36 cellular contexts compared by ENCODE assay signal in genomic region chr3:160931474-160931873, GRCh38.
DNase-seq lines count a peak whose midpoint lies in the region; ATAC-seq, FAIRE-seq and TF ChIP-seq lines count a peak whose summit lies in the region.
"Had no signal": no experiment of that assay in that cellular context is flagged by ENCODE, and none has a peak within 500 bp of the region (broad histone marks: within the 10 kb centered on the region; RNA-seq: fewer than 3 reads in every experiment).

No MANE protein-coding gene starts in this region.

- no peaks in the 10 kb centered on the region for H3K36me3 ChIP-seq in astrocyte (ENCODE audit: insufficient read depth, low read length)
- H3K36me3 ChIP-seq: BLaER1 treated with 17β-estradiol and CSF1 and Interleukin-3, amounts not matched to agents 10 nM and 100 nM; breast epithelium; heart left ventricle; MG63; spleen had no signal

- H3K27ac ChIP-seq in astrocyte (ENCODE audit: low read depth, low read length): no peak overlapping the region
- H3K27ac ChIP-seq: BLaER1 treated with 17β-estradiol and CSF1 and Interleukin-3, amounts not matched to agents 10 nM and 100 nM; breast epithelium; heart left ventricle; spleen; testis; VCaP had no signal

- H3K27ac Mint-ChIP-seq in astrocyte (ENCODE audit: unreplicated experiment): no peak overlapping the region
- H3K27ac Mint-ChIP-seq: activated T-helper 2 cell treated with anti-CD3 and anti-CD28 coated beads, Interferon-gamma antibody, Interleukin-2, Interleukin-4, amounts not matched to agents 10 μg/mL and 5 μg/mL and 100 μg/mL, durations not matched to agents 14 hours and 24 hours and 36 hours; stimulated activated naive CD8-positive, alpha-beta T cell treated with anti-CD3 and anti-CD28 coated beads, Interleukin-15, Interleukin-2, amounts not matched to agents 100 ng/mL and 50 ng/mL, for 24 hours had no signal

- peaks cover 2% of the 10 kb centered on the region for H3K27me3 Mint-ChIP-seq in astrocyte (ENCODE audit: low read depth, unreplicated experiment)
- H3K27me3 Mint-ChIP-seq: stimulated activated naive CD8-positive, alpha-beta T cell treated with anti-CD3 and anti-CD28 coated beads, Interleukin-15, Interleukin-2, amounts not matched to agents 100 ng/mL and 50 ng/mL, for 24 hours had no signal

- H3K27me3 ChIP-seq in astrocyte (ENCODE audit: insufficient read depth, low read length): no peaks in the 10 kb centered on the region
- H3K27me3 ChIP-seq: BLaER1 treated with 17β-estradiol and CSF1 and Interleukin-3, amounts not matched to agents 10 nM and 100 nM; breast epithelium; heart left ventricle; spleen; testis had no signal

- peak overlapping the region; percentile 20 for H3K4me2 ChIP-seq in astrocyte (ENCODE audit: low read length)
- H3K4me2 ChIP-seq: BLaER1 treated with 17β-estradiol and CSF1 and Interleukin-3, amounts not matched to agents 10 nM and 100 nM had no signal

- H3K4me3 ChIP-seq in AG09309 (ENCODE audit: control insufficient read depth, low read depth, low read length): no peak overlapping the region
- no peak overlapping the region for H3K4me3 ChIP-seq in astrocyte (ENCODE audit: insufficient read depth, low read depth, low read length)
- H3K4me3 ChIP-seq in fibroblast of villous mesenchyme (ENCODE audit: low read depth, low read length): no peak overlapping the region
- H3K4me3 ChIP-seq: BLaER1 treated with 17β-estradiol and CSF1 and Interleukin-3, amounts not matched to agents 10 nM and 100 nM; breast epithelium; heart left ventricle; MG63; spleen; testis had no signal

- peaks cover 4% of the 10 kb centered on the region for H3K4me1 Mint-ChIP-seq in astrocyte (ENCODE audit: low read depth, unreplicated experiment)

- H3K36me3 Mint-ChIP-seq in astrocyte (ENCODE audit: low read depth, unreplicated experiment): no peaks in the 10 kb centered on the region

- no peaks in the 10 kb centered on the region for H3K9me3 Mint-ChIP-seq in astrocyte (ENCODE audit: unreplicated experiment)
- H3K9me3 Mint-ChIP-seq: activated T-helper 2 cell treated with anti-CD3 and anti-CD28 coated beads, Interferon-gamma antibody, Interleukin-2, Interleukin-4, amounts not matched to agents 10 μg/mL and 5 μg/mL and 100 μg/mL, durations not matched to agents 14 hours and 24 hours and 36 hours; stimulated activated naive CD8-positive, alpha-beta T cell treated with anti-CD3 and anti-CD28 coated beads, Interleukin-15, Interleukin-2, amounts not matched to agents 100 ng/mL and 50 ng/mL, for 24 hours had no signal

- peak; percentile 20 for DNase-seq in AG09309 (ENCODE audit: low read depth)
- peak; percentile 10 for DNase-seq in HCEC 1CT
- peak; percentile 45 for DNase-seq in astrocyte (ENCODE audit: low read depth)
- peak; percentile 8 for DNase-seq in fibroblast of villous mesenchyme (ENCODE audit: low read depth)
- no peak for DNase-seq in COR-L47 (lab: John Stamatoyannopoulos, UW)
- DNase-seq in NCI-H1092 (lab: John Stamatoyannopoulos, UW): no peak
- DNase-seq: activated CD4-positive, alpha-beta T cell treated with anti-CD3 and anti-CD28 coated beads for 4 hours; activated naive CD4-positive, alpha-beta T cell treated with anti-CD3 and anti-CD28 coated beads, Interleukin-2, amount 50 U/mL, for 16 hours; amygdala; GDM1; GOT3; heart left ventricle; KG1; left ventricle myocardium superior; MG63; NCI-H1105 treated with DMSO at 0.1 percent for 48 hours; NCI-H1930; NCI-H524 treated with DMSO at 0.1 percent for 48 hours; posterior cingulate gyrus; right cardiac atrium; SHP77 treated with DMSO at 0.1 percent for 48 hours; spleen; stimulated activated CD4-positive, alpha-beta T cell treated with anti-CD3 and anti-CD28 coated beads, Interleukin-2, amount 100 ng/mL, for 24 hours; SW 1271; T-helper 9 cell; testis had no signal

- TF ChIP-seq CTCF in AG09309 (IDR thresholded peaks at IDR 0.05; ENCODE audit: control insufficient read depth, insufficient read depth, low read depth, low read length, missing control alignments) (no peak), astrocyte (IDR thresholded peaks at IDR 0.05; ENCODE audit: insufficient read depth, low read depth, low read length) (no peak), fibroblast of villous mesenchyme (IDR thresholded peaks at IDR 0.05; ENCODE audit: insufficient read depth, low read depth, low read length) (no peak)

- no peak for ATAC-seq in GM18873 (IDR thresholded peaks at IDR 0.05; ENCODE audit: low FRiP score, unreplicated experiment)
- ATAC-seq in HG03108 (IDR thresholded peaks at IDR 0.05; ENCODE audit: unreplicated experiment): no peak
- ATAC-seq: heart left ventricle, left ventricle myocardium superior, Panc1, right cardiac atrium had no signal

- H3K4me3 Mint-ChIP-seq in astrocyte (ENCODE audit: unreplicated experiment): no peak overlapping the region
- H3K4me3 Mint-ChIP-seq: stimulated activated naive CD8-positive, alpha-beta T cell treated with anti-CD3 and anti-CD28 coated beads, Interleukin-15, Interleukin-2, amounts not matched to agents 100 ng/mL and 50 ng/mL, for 24 hours had no signal

- no peaks in the 10 kb centered on the region for H4K20me1 ChIP-seq in astrocyte (ENCODE audit: insufficient read depth, low read length)

- no peak for FAIRE-seq in astrocyte (lab: Jason Lieb, UNC)
- FAIRE-seq: A204.1, keratinocyte had no signal

- no peaks in the 10 kb centered on the region for H3K79me2 ChIP-seq in astrocyte (ENCODE audit: insufficient read depth, low read length)

- H3K9me3 ChIP-seq in astrocyte (ENCODE audit: insufficient read depth, low read depth, low read length): no peaks in the 10 kb centered on the region
- H3K9me3 ChIP-seq: BLaER1 treated with 17β-estradiol and CSF1 and Interleukin-3, amounts not matched to agents 10 nM and 100 nM; breast epithelium; heart left ventricle; MG63; spleen; testis had no signal

- H2AFZ ChIP-seq in astrocyte (ENCODE audit: low read depth, low read length): no peak overlapping the region

- no peak overlapping the region for H3K9ac ChIP-seq in astrocyte (ENCODE audit: low read length)
- H3K9ac ChIP-seq: BLaER1 treated with 17β-estradiol and CSF1 and Interleukin-3, amounts not matched to agents 10 nM and 100 nM had no signal

- no peaks in the 10 kb centered on the region for H3K4me1 ChIP-seq in astrocyte (ENCODE audit: insufficient read depth, low read length)
- H3K4me1 ChIP-seq: breast epithelium, testis had no signal

Comparison
In these comparisons a context has a peak if more than half of its experiments do, and no peak if none do; other contexts are left out.
1. DNase-seq: peak in AG09309 (single experiment), HCEC 1CT (single experiment), astrocyte (single experiment) and fibroblast of villous mesenchyme (single experiment); none in COR-L47 (single experiment) and NCI-H1092 (single experiment).